In genomic region chr2:204023088-204023487, GRCh38 we compare ENCODE assay signal across 13 cellular contexts.
"Had no signal": no experiment of that assay in that cellular context is flagged by ENCODE, and none has a peak within 500 bp of the region (broad histone marks: within the 10 kb centered on the region; RNA-seq: fewer than 3 reads in every experiment).

No MANE protein-coding gene starts in this region.

- H3K27me3 Mint-ChIP-seq: brain had no signal

- FAIRE-seq: frontal cortex had no signal

- H3K36me3 ChIP-seq: heart right ventricle, ovary, tibial nerve had no signal

- H3K27ac ChIP-seq: heart right ventricle, ovary, tibial nerve had no signal

- H3K9me3 ChIP-seq: heart right ventricle, ovary, tibial nerve had no signal

- ATAC-seq: heart right ventricle, left lobe of liver had no signal

- H3K27me3 ChIP-seq: ovary, tibial nerve had no signal

- H3K36me3 Mint-ChIP-seq: brain had no signal

- H3K4me3 Mint-ChIP-seq: brain had no signal

- DNase-seq: activated CD8-positive, alpha-beta memory T cell treated with anti-CD3 and anti-CD28 coated beads for 24 hours; activated naive CD4-positive, alpha-beta T cell treated with anti-CD3 and anti-CD28 coated beads, Interleukin-2, amount 50 U/mL, for 16 hours; amniotic stem cell; effector memory CD4-positive, alpha-beta T cell; heart right ventricle; islet precursor cell; ovary; SIG-M5; stimulated activated CD4-positive, alpha-beta T cell treated with anti-CD3 and anti-CD28 coated beads, Interleukin-2, amount 100 ng/mL, for 48 hours had no signal

- H3K4me3 ChIP-seq: heart right ventricle, ovary, tibial nerve had no signal

- H3K4me1 ChIP-seq: heart right ventricle had no signal
